Comparison of ENCODE assay signal across 13 cellular contexts in genomic region chr14:66709292-66709691, GRCh38.
DNase-seq lines count a peak whose midpoint lies in the region; ATAC-seq, FAIRE-seq and TF ChIP-seq lines count a peak whose summit lies in the region.
"Had no signal": no experiment of that assay in that cellular context is flagged by ENCODE, and none has a peak within 500 bp of the region (broad histone marks: within the 10 kb centered on the region; RNA-seq: fewer than 3 reads in every experiment).

No MANE protein-coding gene starts in this region.

- no peak overlapping the region for H3K4me3 ChIP-seq in cardiac fibroblast (replicated peaks in 1 of 2; ENCODE audit: low read depth in 2 of 2, low read length in 2 of 2)
- H3K4me3 ChIP-seq in kidney (ENCODE audit: low read length in 2 of 2) = no peak overlapping the region
- H3K4me3 ChIP-seq: gastrocnemius medialis, left ventricle myocardium inferior, testis had no signal

- ATAC-seq in sciatic nerve = no peak
- ATAC-seq: gastrocnemius medialis had no signal

- H3K27ac ChIP-seq in kidney (ENCODE audit: low read depth in 2 of 2, low read length in 2 of 2) = no peak overlapping the region
- H3K27ac ChIP-seq: gastrocnemius medialis, left ventricle myocardium inferior, parathyroid adenoma, testis, VCaP had no signal

- peaks cover 2 to 4% of the 10 kb centered on the region in 2 donors for H3K9me3 ChIP-seq in kidney (ENCODE audit: control insufficient read depth in 1 of 2, low read length in 2 of 2)
- H3K9me3 ChIP-seq: testis had no signal

- intact Hi-C loops in sciatic nerve (cut with DNase I) (no loop called here), kidney (cut with DNase I) (no loop called here)

- no peak overlapping the region for H3K9ac ChIP-seq in kidney (ENCODE audit: low read length in 2 of 2)
- H3K9ac ChIP-seq: parathyroid adenoma had no signal

- H3K36me3 ChIP-seq in kidney (ENCODE audit: control insufficient read depth in 1 of 2, insufficient read depth in 2 of 2, low read length in 2 of 2) = no peaks in the 10 kb centered on the region
- H3K36me3 ChIP-seq: gastrocnemius medialis, left ventricle myocardium inferior had no signal

- no peak for FAIRE-seq in kidney (lab: Jason Lieb, UNC)

- H3K4me1 ChIP-seq in kidney (ENCODE audit: control insufficient read depth in 1 of 2, insufficient read depth in 1 of 2, low read depth in 1 of 2, low read length in 2 of 2) = no peaks in the 10 kb centered on the region
- H3K4me1 ChIP-seq: gastrocnemius medialis, left ventricle myocardium inferior, parathyroid adenoma, testis had no signal

- no peak for TF ChIP-seq CTCF in cardiac fibroblast (IDR thresholded peaks at IDR 0.05; ENCODE audit: low read depth, low read length)
- TF ChIP-seq CTCF in kidney (IDR thresholded peaks at IDR 0.05; ENCODE audit: borderline replicate concordance, extremely low read depth, insufficient read depth) = no peak

- DNase-seq in Daoy (ENCODE audit: low read depth) (peak; percentile 67), NCI-H2107 treated with DMSO at 0.1 percent for 48 hours (lab: John Stamatoyannopoulos, UW; ENCODE audit: unreplicated experiment) (peak; percentile 41), cardiac fibroblast (ENCODE audit: low read depth in 2 of 2) (peak; percentile 40 to 69), myocyte (ENCODE audit: low read depth) (peak; percentile 47), NCI-H2029 treated with DMSO at 0.1 percent for 48 hours (lab: John Stamatoyannopoulos, UW) (no peak), sciatic nerve (ENCODE audit: low spot score) (no peak), MV-4-11 (lab: John Stamatoyannopoulos, UW) (no peak), kidney (no peak)
- DNase-seq: gastrocnemius medialis, left ventricle myocardium inferior, testis had no signal

Comparison
In these comparisons a context has a peak if more than half of its experiments do, and no peak if none do; other contexts are left out.
1. DNase-seq: peak in Daoy (single experiment), NCI-H2107 treated with DMSO at 0.1 percent for 48 hours (single experiment), cardiac fibroblast (2 of 2) and myocyte (single experiment); none in NCI-H2029 treated with DMSO at 0.1 percent for 48 hours (single experiment), sciatic nerve (single experiment), MV-4-11 (single experiment) and kidney (single experiment).